ENCODE assay signal across 8 cellular contexts in the genomic region with DNA sequence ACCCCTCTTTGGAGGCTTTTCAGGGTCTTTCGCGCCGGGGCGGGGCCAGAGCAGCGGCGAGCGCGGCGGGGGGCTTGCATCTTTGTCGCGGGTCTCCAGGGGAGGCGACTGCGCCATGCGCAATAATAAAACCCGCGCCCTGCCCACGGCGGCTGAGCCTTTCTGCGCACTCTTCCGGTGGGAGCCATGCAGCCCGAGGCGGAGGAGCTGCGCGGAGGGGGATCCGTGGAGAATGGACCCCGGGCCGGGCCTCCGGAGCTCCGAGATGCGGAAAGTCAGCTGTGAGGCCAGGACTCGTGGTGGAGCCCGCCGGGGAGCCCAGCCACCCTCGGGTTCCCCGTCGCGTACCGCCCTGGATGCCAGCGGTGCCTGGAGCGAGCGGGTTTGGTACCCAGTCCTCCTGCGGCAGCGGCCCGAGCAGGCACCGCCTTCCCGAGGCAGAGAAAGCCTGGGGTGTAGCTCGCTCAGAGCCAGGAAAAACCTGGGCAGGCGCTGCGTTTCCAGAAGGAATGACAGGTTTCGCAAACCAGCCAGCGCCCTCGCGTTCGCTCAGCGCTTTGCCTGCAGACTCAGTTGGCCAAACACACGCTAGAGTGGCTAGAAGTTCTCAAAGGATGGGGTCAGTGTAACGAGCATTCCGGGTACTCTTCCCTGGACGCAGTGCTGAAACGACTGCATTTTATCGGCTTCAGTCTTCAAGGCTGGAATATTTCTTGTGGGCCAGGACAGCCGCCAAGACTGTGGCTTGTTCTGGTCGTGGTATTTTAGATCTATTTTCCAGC. TPM values are rescaled to one million over a fixed set of nuclear protein-coding genes. Genes with fewer than 3 reads are reported as not detected.
DNase-seq lines count a peak whose midpoint lies in the region; ATAC-seq, FAIRE-seq and TF ChIP-seq lines count a peak whose summit lies in the region.

No MANE protein-coding gene starts in this region.

- no TSS peak for BruUV-seq in K562 (replicated peaks; lab: Mats Ljungman, UMichigan)

- POLR2A ChIA-PET in K562 (lab: Yijun Ruan, JAX), result interaction anchor here (0.6 to 0.7 kb wide), 3 partner anchors 12 to 358 kb away, joined by 3 read pairs; no protein-coding TSS in a partner anchor

- no peaks in the 10 kb centered on the region for H3K36me3 ChIP-seq in K562 (ENCODE audit: control insufficient read depth, insufficient read depth, low read length)

- TF ChIP-seq CTCF in GM20000 (IDR thresholded peaks at IDR 0.05; ENCODE audit: extremely low read depth, missing control alignments) (no peak), K562 (IDR thresholded peaks at IDR 0.05 in 2 of 3, conservative IDR thresholded peaks at IDR 0.05 in 1 of 3; ENCODE audit: insufficient read depth in 2 of 3, low read depth in 1 of 3, low read length in 3 of 3) (no peak)

- no peak overlapping the region for H3K27ac ChIP-seq in K562 (ENCODE audit: extremely low read depth, low read depth, low read length)

- no peak for TF ChIP-seq EP300 in K562 (IDR thresholded peaks at IDR 0.05; ENCODE audit: low read length)

- FAIRE-seq in K562 (lab: Jason Lieb, UNC), result no peak

- CTCF ChIA-PET in K562 (lab: Yijun Ruan, JAX; ENCODE audit: low intra/inter-chr PET ratio), result no interaction called here

- no peaks in the 10 kb centered on the region for H3K9me1 ChIP-seq in K562 (ENCODE audit: control insufficient read depth, insufficient read depth, low read length)

- WGBS in K562 (ENCODE audit: insufficient coverage, low coverage, missing lambda C conversion rate), result 36% methylated on average over 52 of the region's 63 CpGs

- no peaks in the 10 kb centered on the region for H3K79me2 ChIP-seq in K562 (ENCODE audit: control insufficient read depth, insufficient read depth, low read length)

- no peak overlapping the region for H2AFZ ChIP-seq in K562 (ENCODE audit: low read depth, low read length)

- TF ChIP-seq POLR2A in K562 (conservative IDR thresholded peaks at IDR 0.05), result no peak

- H3K9me3 ChIP-seq in K562 (replicated peaks; ENCODE audit: control insufficient read depth, insufficient read depth, low read depth, low read length), result no peaks in the 10 kb centered on the region

- H3K4me3 ChIP-seq in K562, result peak overlapping the region; percentile 41; the same call in 1 of the 2 replicates
- H3K4me3 ChIP-seq in iPS-11a (ENCODE audit: low read depth, low read length), result peak overlapping the region; percentile 83

- H4K20me1 ChIP-seq in K562 (replicated peaks; ENCODE audit: control insufficient read depth, insufficient read depth, low read length), result no peaks in the 10 kb centered on the region

- H3K9ac ChIP-seq in K562 (ENCODE audit: insufficient read depth in 1 of 2, low read depth in 2 of 2, low read length in 2 of 2), result no peak overlapping the region

- peaks cover 40 to 41% of the 10 kb centered on the region in 2 experiments for H3K27me3 ChIP-seq in K562 (ENCODE audit: control insufficient read depth in 2 of 2, insufficient read depth in 2 of 2, low read length in 2 of 2)

- DNase-seq in GM20000 (ENCODE audit: low spot score) (peak; percentile 32), NCI-H226 (peak; percentile 55), K562 (ENCODE audit: extremely low read depth in 1 of 4, low spot score in 3 of 4) (no peak), retina (peak; percentile 89)

- H3K4me2 ChIP-seq in K562 (ENCODE audit: insufficient read depth, low read length), result no peak overlapping the region

- no peak for TF ChIP-seq RAD21 in K562 (CRISPR knock-in tag; conservative IDR thresholded peaks at IDR 0.05 in 1 of 2, IDR thresholded peaks at IDR 0.05 in 1 of 2)

- intact Hi-C loops in K562 (cut with micrococcal nuclease), result no loop called here

- ATAC-seq in K562 (no peak), HG02970 (IDR thresholded peaks at IDR 0.05; ENCODE audit: low FRiP score, unreplicated experiment) (no peak), HG03025 (IDR thresholded peaks at IDR 0.05; ENCODE audit: low FRiP score, unreplicated experiment) (no peak), GM21447 (IDR thresholded peaks at IDR 0.05; ENCODE audit: unreplicated experiment) (no peak)

- peaks cover 0 to 19% of the 10 kb centered on the region in 2 experiments; a peak in 2 of 5 replicates for H3K4me1 ChIP-seq in K562 (replicated peaks in 1 of 2; ENCODE audit: control insufficient read depth in 2 of 2, insufficient read depth in 2 of 2, low read length in 2 of 2)

- in situ Hi-C loops in K562 (cut with MboI), result no loop called here

TF ChIP-seq in K562, 482 proteins besides CTCF, POLR2A, EP300 and RAD21 (continues in another document):
- no peak for TF ChIP-seq MTF1 (CRISPR knock-in tag; IDR thresholded peaks at IDR 0.05; ENCODE audit: borderline replicate concordance)
- no peak for TF ChIP-seq ZFPM2 (CRISPR knock-in tag; IDR thresholded peaks at IDR 0.05)
- no peak for TF ChIP-seq MAFG (tag; conservative IDR thresholded peaks at IDR 0.05)
- no peak for TF ChIP-seq MECOM (CRISPR knock-in tag; IDR thresholded peaks at IDR 0.05)
- peak; percentile 7 for TF ChIP-seq CBX2 (IDR thresholded peaks at IDR 0.05; ENCODE audit: insufficient read depth, low read length, poor library complexity, severe bottlenecking)
- TF ChIP-seq, protein P1, sequence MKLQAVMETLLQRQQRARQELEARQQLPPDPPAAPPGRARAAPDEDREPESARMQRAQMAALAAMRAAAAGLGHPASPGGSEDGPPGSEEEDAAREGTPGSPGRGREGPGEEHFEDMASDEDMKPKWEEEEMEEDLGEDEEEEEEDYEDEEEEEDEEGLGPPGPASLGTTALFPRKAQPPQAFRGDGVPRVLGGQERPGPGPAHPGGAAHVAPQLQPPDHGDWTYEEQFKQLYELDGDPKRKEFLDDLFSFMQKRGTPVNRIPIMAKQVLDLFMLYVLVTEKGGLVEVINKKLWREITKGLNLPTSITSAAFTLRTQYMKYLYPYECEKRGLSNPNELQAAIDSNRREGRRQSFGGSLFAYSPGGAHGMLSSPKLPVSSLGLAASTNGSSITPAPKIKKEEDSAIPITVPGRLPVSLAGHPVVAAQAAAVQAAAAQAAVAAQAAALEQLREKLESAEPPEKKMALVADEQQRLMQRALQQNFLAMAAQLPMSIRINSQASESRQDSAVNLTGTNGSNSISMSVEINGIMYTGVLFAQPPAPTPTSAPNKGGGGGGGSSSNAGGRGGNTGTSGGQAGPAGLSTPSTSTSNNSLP (IDR thresholded peaks at IDR 0.05; ENCODE audit: borderline replicate concordance, low read depth, low read length), result no peak
- TF ChIP-seq ZBTB11 (CRISPR knock-in tag; IDR thresholded peaks at IDR 0.05), result no peak
- TF ChIP-seq, protein P2, sequence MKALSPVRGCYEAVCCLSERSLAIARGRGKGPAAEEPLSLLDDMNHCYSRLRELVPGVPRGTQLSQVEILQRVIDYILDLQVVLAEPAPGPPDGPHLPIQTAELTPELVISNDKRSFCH (CRISPR knock-in tag; IDR thresholded peaks at IDR 0.05), result no peak
- TF ChIP-seq, protein P2 (tag; IDR thresholded peaks at IDR 0.05), result no peak
- TF ChIP-seq PHF21A (IDR thresholded peaks at IDR 0.05; ENCODE audit: borderline replicate concordance, low read depth), result no peak
- TF ChIP-seq KDM5B (IDR thresholded peaks at IDR 0.05; ENCODE audit: insufficient replicate concordance, low read depth, low read length), result peak; percentile 27
- no peak for TF ChIP-seq TCF3 (CRISPR knock-in tag; IDR thresholded peaks at IDR 0.05)

RNA-seq across cellular contexts. Expression of gene AKAP12, which starts 1.3 kb away (rescaled TPM):
- 0.44 and 0.67 TPM in 2 replicates for total RNA-seq in K562 (2011; cell fraction: chromatin; rRNA removed; ENCODE audit: low replicate concordance)
- 0.26 and 0.50 TPM in 2 replicates for total RNA-seq in K562 (2011; cell fraction: nucleolus; rRNA removed)
- 0.37 and 0.99 TPM in 2 replicates for total RNA-seq in K562 (2011; cell fraction: nucleoplasm; rRNA removed)
- total RNA-seq in K562 (2014; rRNA removed) (0.69 and 0.82 TPM in 2 replicates), K562 (2014; rRNA removed; fragmentation: Illumina TruSeq; extraction: Trizol) (0.55 and 0.93 TPM in 2 replicates), K562 (2015; rRNA removed; fragmentation: Illumina TruSeq; extraction: Trizol) (0.57 and 0.62 TPM in 2 replicates), K562 (2021) (0.72 and 1.0 TPM in 2 replicates)
- polyA plus RNA-seq in K562 (2011; rRNA removed) (0.32 and 2.0 TPM in 2 replicates), K562 (2014; fragmentation: Illumina TruSeq; extraction: Trizol) (0.64 and 0.67 TPM in 2 replicates), K562 (2014; fragmentation: Nextera tagmentation; extraction: Ambion mirVana) (under 1 TPM; 0.08 to 0.13 TPM), K562 (2014; rRNA removed) (0.18 and 0.49 TPM in 2 replicates)
- polyA plus RNA-seq in K562 (2011; cell fraction: cytosol; rRNA removed), result 0.16 and 0.61 TPM in 2 replicates
- polyA plus RNA-seq in K562 (2011; cell fraction: nucleus; rRNA removed), result 0.45 and 1.2 TPM in 2 replicates
- polyA plus RNA-seq in K562 (2012), result 0.15 and 1.3 TPM in 2 replicates
- 1.0 and 3.6 TPM in 2 replicates for polyA minus RNA-seq in K562 (2011; rRNA and poly(A)+ RNA removed)
- 0.82 and 1.6 TPM in 2 replicates for polyA minus RNA-seq in K562 (2011; cell fraction: cytosol; rRNA and poly(A)+ RNA removed)
- 0.33 and 0.54 TPM in 2 replicates for polyA minus RNA-seq in K562 (2011; cell fraction: nucleus; rRNA and poly(A)+ RNA removed)

Comparison
In these comparisons a context has a peak if more than half of its experiments do, and no peak if none do; other contexts are left out.
1. DNase-seq: peak in GM20000 (single experiment), NCI-H226 (single experiment) and retina (single experiment); none in K562 (0 of 4).